Comparison of ENCODE assay signal across 29 cellular contexts in the genomic region with DNA sequence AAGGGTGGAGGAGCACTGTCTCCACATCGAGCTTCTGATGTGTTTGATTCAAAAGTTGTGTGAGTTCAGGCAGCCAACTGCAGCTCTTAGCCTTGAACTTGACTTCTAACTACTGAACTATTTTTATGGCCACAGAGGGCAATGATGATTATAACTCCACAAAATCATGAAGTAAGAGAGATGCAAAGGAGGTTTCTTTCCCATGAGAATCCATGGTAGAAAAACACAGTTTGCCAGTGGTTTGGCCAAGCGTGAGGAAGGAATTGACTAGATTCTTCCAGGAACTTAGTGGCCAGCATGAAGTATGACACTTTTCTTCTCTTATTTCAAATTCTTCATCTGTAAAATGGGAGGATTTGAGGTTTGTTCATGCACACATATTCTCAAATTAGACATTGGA. TPM values are rescaled to one million over a fixed set of nuclear protein-coding genes. Genes with fewer than 3 reads are reported as not detected.
"Had no signal": no experiment of that assay in that cellular context is flagged by ENCODE, and none has a peak within 500 bp of the region (broad histone marks: within the 10 kb centered on the region; RNA-seq: fewer than 3 reads in every experiment).

No MANE protein-coding gene starts in this region.

- H3K27ac Mint-ChIP-seq: activated CD4-positive, alpha-beta memory T cell treated with anti-CD3 and anti-CD28 coated beads, Interleukin-2, amount 10 ng/mL, durations not matched to agents 7 days and 5 days; activated CD4-positive, alpha-beta T cell treated with anti-CD3 and anti-CD28 coated beads, Interleukin-2, amount 10 ng/mL, durations not matched to agents 7 days and 5 days; activated naive CD4-positive, alpha-beta T cell treated with anti-CD3 and anti-CD28 coated beads, Interleukin-2, amount 10 ng/mL, durations not matched to agents 7 days and 5 days; activated naive CD4-positive, alpha-beta T cell treated with anti-CD3 and anti-CD28 coated beads, Interleukin-2, amount 50 U/mL, for 72 hours; activated naive CD8-positive, alpha-beta T cell treated with anti-CD3 and anti-CD28 coated beads, Interleukin-2, amount 10 ng/mL, durations not matched to agents 7 days and 5 days; activated T-cell treated with anti-CD3 and anti-CD28 coated beads, Interleukin-2, amount 50 U/mL, for 24 hours; activated T-cell treated with anti-CD3 and anti-CD28 coated beads, Interleukin-2, amount 50 U/mL, for 72 hours; brain; effector memory CD8-positive, alpha-beta T cell; WTC11 had no signal

- ATAC-seq: activated naive CD4-positive, alpha-beta T cell treated with anti-CD3 and anti-CD28 coated beads, Interleukin-2, amount 50 U/mL, for 72 hours; activated T-cell treated with anti-CD3 and anti-CD28 coated beads, Interleukin-2, amount 50 U/mL, for 72 hours; effector memory CD8-positive, alpha-beta T cell; WTC11 had no signal

- DNase-seq: activated CD4-positive, alpha-beta memory T cell treated with anti-CD3 and anti-CD28 coated beads, Interleukin-2, amount 10 ng/mL, durations not matched to agents 7 days and 5 days; activated CD4-positive, alpha-beta T cell treated with anti-CD3 and anti-CD28 coated beads for 1 hour; activated CD4-positive, alpha-beta T cell treated with anti-CD3 and anti-CD28 coated beads for 4 hours; activated CD4-positive, alpha-beta T cell treated with anti-CD3 and anti-CD28 coated beads, Interleukin-2, amount 10 ng/mL, durations not matched to agents 7 days and 5 days; activated CD4-positive, alpha-beta T cell treated with anti-CD3 and anti-CD28 coated beads, Interleukin-2, amount 50 U/mL, for 4 hours; activated CD8-positive, alpha-beta memory T cell treated with anti-CD3 and anti-CD28 coated beads, Interleukin-2, amount 50 U/mL, for 48 hours; activated gamma-delta T cell; activated naive CD4-positive, alpha-beta T cell; activated naive CD4-positive, alpha-beta T cell treated with anti-CD3 and anti-CD28 coated beads, Interleukin-2, amount 10 ng/mL, durations not matched to agents 7 days and 5 days; activated naive CD8-positive, alpha-beta T cell treated with anti-CD3 and anti-CD28 coated beads, Interleukin-2, amount 10 ng/mL, durations not matched to agents 7 days and 5 days; activated T-cell treated with anti-CD3 and anti-CD28 coated beads for 4 hours; activated T-cell treated with anti-CD3 and anti-CD28 coated beads, Interleukin-2, amount 50 U/mL, for 24 hours; activated T-cell treated with anti-CD3 and anti-CD28 coated beads, Interleukin-2, amount 50 U/mL, for 72 hours; central memory CD4-positive, alpha-beta T cell; cerebellar nuclear complex; cortex of kidney; dermis blood vessel endothelial cell; effector CD4-positive, alpha-beta T cell; effector memory CD8-positive, alpha-beta T cell; erythroblast; foreskin fibroblast; head of caudate nucleus; T-helper 2 cell had no signal

- H3K9me3 Mint-ChIP-seq: activated CD4-positive, alpha-beta memory T cell treated with anti-CD3 and anti-CD28 coated beads, Interleukin-2, amount 10 ng/mL, durations not matched to agents 7 days and 5 days; activated CD4-positive, alpha-beta T cell treated with anti-CD3 and anti-CD28 coated beads, Interleukin-2, amount 10 ng/mL, durations not matched to agents 7 days and 5 days; activated naive CD4-positive, alpha-beta T cell treated with anti-CD3 and anti-CD28 coated beads, Interleukin-2, amount 10 ng/mL, durations not matched to agents 7 days and 5 days; activated naive CD8-positive, alpha-beta T cell treated with anti-CD3 and anti-CD28 coated beads, Interleukin-2, amount 10 ng/mL, durations not matched to agents 7 days and 5 days; activated T-cell treated with anti-CD3 and anti-CD28 coated beads, Interleukin-2, amount 50 U/mL, for 24 hours; brain; WTC11 had no signal

- H3K27me3 Mint-ChIP-seq: activated CD4-positive, alpha-beta memory T cell treated with anti-CD3 and anti-CD28 coated beads, Interleukin-2, amount 10 ng/mL, durations not matched to agents 7 days and 5 days; activated CD4-positive, alpha-beta T cell treated with anti-CD3 and anti-CD28 coated beads, Interleukin-2, amount 10 ng/mL, durations not matched to agents 7 days and 5 days; activated naive CD4-positive, alpha-beta T cell treated with anti-CD3 and anti-CD28 coated beads, Interleukin-2, amount 10 ng/mL, durations not matched to agents 7 days and 5 days; activated naive CD8-positive, alpha-beta T cell treated with anti-CD3 and anti-CD28 coated beads, Interleukin-2, amount 10 ng/mL, durations not matched to agents 7 days and 5 days; activated T-cell treated with anti-CD3 and anti-CD28 coated beads, Interleukin-2, amount 50 U/mL, for 24 hours; effector memory CD8-positive, alpha-beta T cell had no signal

- FAIRE-seq: colon, frontal cortex had no signal

- H3K4me3 Mint-ChIP-seq: activated CD4-positive, alpha-beta memory T cell treated with anti-CD3 and anti-CD28 coated beads, Interleukin-2, amount 10 ng/mL, durations not matched to agents 7 days and 5 days; activated CD4-positive, alpha-beta T cell treated with anti-CD3 and anti-CD28 coated beads, Interleukin-2, amount 10 ng/mL, durations not matched to agents 7 days and 5 days; activated naive CD4-positive, alpha-beta T cell treated with anti-CD3 and anti-CD28 coated beads, Interleukin-2, amount 10 ng/mL, durations not matched to agents 7 days and 5 days; activated naive CD8-positive, alpha-beta T cell treated with anti-CD3 and anti-CD28 coated beads, Interleukin-2, amount 10 ng/mL, durations not matched to agents 7 days and 5 days; activated T-cell treated with anti-CD3 and anti-CD28 coated beads, Interleukin-2, amount 50 U/mL, for 24 hours; activated T-cell treated with anti-CD3 and anti-CD28 coated beads, Interleukin-2, amount 50 U/mL, for 72 hours; brain; effector memory CD8-positive, alpha-beta T cell; WTC11 had no signal

- H3K4me1 Mint-ChIP-seq: activated CD4-positive, alpha-beta memory T cell treated with anti-CD3 and anti-CD28 coated beads, Interleukin-2, amount 10 ng/mL, durations not matched to agents 7 days and 5 days; activated CD4-positive, alpha-beta T cell treated with anti-CD3 and anti-CD28 coated beads, Interleukin-2, amount 10 ng/mL, durations not matched to agents 7 days and 5 days; activated naive CD4-positive, alpha-beta T cell treated with anti-CD3 and anti-CD28 coated beads, Interleukin-2, amount 10 ng/mL, durations not matched to agents 7 days and 5 days; activated naive CD8-positive, alpha-beta T cell treated with anti-CD3 and anti-CD28 coated beads, Interleukin-2, amount 10 ng/mL, durations not matched to agents 7 days and 5 days; brain had no signal

- H3K36me3 Mint-ChIP-seq: activated naive CD4-positive, alpha-beta T cell treated with anti-CD3 and anti-CD28 coated beads, Interleukin-2, amount 10 ng/mL, durations not matched to agents 7 days and 5 days; activated naive CD4-positive, alpha-beta T cell treated with anti-CD3 and anti-CD28 coated beads, Interleukin-2, amount 50 U/mL, for 72 hours; activated naive CD8-positive, alpha-beta T cell treated with anti-CD3 and anti-CD28 coated beads, Interleukin-2, amount 10 ng/mL, durations not matched to agents 7 days and 5 days; brain; WTC11 had no signal

RNA-seq across cellular contexts. Expression of gene PAPPA, which starts 43.2 kb away (rescaled TPM):
- total RNA-seq: activated CD4-positive, alpha-beta memory T cell treated with anti-CD3 and anti-CD28 coated beads, Interleukin-2, amount 10 ng/mL, durations not matched to agents 7 days and 5 days; activated CD4-positive, alpha-beta T cell treated with anti-CD3 and anti-CD28 coated beads, Interleukin-2, amount 10 ng/mL, durations not matched to agents 7 days and 5 days; activated naive CD8-positive, alpha-beta T cell treated with anti-CD3 and anti-CD28 coated beads, Interleukin-2, amount 10 ng/mL, durations not matched to agents 7 days and 5 days; activated T-cell treated with anti-CD3 and anti-CD28 coated beads, Interleukin-2, amount 50 U/mL, for 72 hours; T-helper 1 cell treated with Interleukin-12 subunit alpha and Interleukin-12 subunit beta and Interleukin-4 antibody, amounts not matched to agents 30 ng/mL and 1 ng/mL, for 36 hours had no signal
